25 cellular contexts compared by ENCODE assay signal in the genomic region with DNA sequence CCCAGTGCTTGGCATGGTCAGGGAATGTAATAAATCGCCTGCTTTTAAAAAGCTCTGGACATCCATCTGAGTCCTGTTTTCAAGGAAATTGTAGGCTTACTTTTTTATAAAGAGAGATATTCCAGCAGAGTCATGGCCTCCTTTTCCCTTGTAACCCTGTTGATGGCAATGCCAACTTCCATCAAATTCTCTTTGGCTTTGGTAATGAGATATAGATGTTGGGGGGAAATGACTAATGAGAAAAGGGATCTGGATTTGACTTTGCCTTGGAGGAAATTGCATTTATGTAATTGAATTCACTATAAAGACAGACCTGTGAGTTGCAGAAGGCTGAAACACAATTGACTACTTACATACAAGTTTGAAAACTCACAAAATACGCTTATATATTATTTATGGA.
"Had no signal": no experiment of that assay in that cellular context is flagged by ENCODE, and none has a peak within 500 bp of the region (broad histone marks: within the 10 kb centered on the region; RNA-seq: fewer than 3 reads in every experiment).

No MANE protein-coding gene starts in this region.

- H3K4me1 ChIP-seq: left ventricle myocardium inferior, neural progenitor cell, parathyroid adenoma, right atrium auricular region, right lobe of liver, transverse colon, upper lobe of left lung, vagina had no signal

- H3K27me3 Mint-ChIP-seq: progenitor cell of endocrine pancreas; stimulated activated naive CD8-positive, alpha-beta T cell treated with anti-CD3 and anti-CD28 coated beads, Interleukin-15, amount 100 ng/mL, for 72 hours had no signal

- H3K27ac ChIP-seq: left ventricle myocardium inferior, neural progenitor cell, neutrophil, parathyroid adenoma, right atrium auricular region, right lobe of liver, skin epidermis, transverse colon, upper lobe of left lung, vagina had no signal

- H2AFZ ChIP-seq: neural progenitor cell, parathyroid adenoma had no signal

- DNase-seq: immature natural killer cell; kidney; left ventricle myocardium inferior; naive B cell; natural killer cell; nephron progenitor cell; occipital lobe; right lobe of liver; stimulated activated CD4-positive, alpha-beta T cell treated with anti-CD3 and anti-CD28 coated beads, Interleukin-12 subunit alpha, Interleukin-12 subunit beta, amount 100 ng/mL, for 4 hours; stimulated activated CD4-positive, alpha-beta T cell treated with anti-CD3 and anti-CD28 coated beads, Interleukin-2, amount 100 ng/mL, for 24 hours; stimulated activated CD4-positive, alpha-beta T cell treated with anti-CD3 and anti-CD28 coated beads, Interleukin-4, amount 100 ng/mL, for 1 hour; stimulated activated naive CD4-positive, alpha-beta T cell; stimulated activated naive CD8-positive, alpha-beta T cell treated with anti-CD3 and anti-CD28 coated beads, Interleukin-15, amount 100 ng/mL, for 72 hours; transverse colon; upper lobe of left lung had no signal

- H3K4me3 Mint-ChIP-seq: immature natural killer cell; mesothelial cell of epicardium; naive B cell; natural killer cell; nephron progenitor cell; neural progenitor cell; stimulated activated naive CD8-positive, alpha-beta T cell treated with anti-CD3 and anti-CD28 coated beads, Interleukin-15, amount 100 ng/mL, for 72 hours had no signal

- H3K9me3 ChIP-seq: left ventricle myocardium inferior, neutrophil, right atrium auricular region, right lobe of liver, transverse colon, upper lobe of left lung, vagina had no signal

- H3K4me3 ChIP-seq: left ventricle myocardium inferior, lung, neural progenitor cell, right atrium auricular region, right lobe of liver, skin epidermis, transverse colon, upper lobe of left lung, vagina had no signal

- H3K36me3 ChIP-seq: left ventricle myocardium inferior, neural progenitor cell, neutrophil, right atrium auricular region, right lobe of liver, transverse colon, upper lobe of left lung, vagina had no signal

- H3K4me1 Mint-ChIP-seq: immature natural killer cell; mesothelial cell of epicardium; naive B cell; natural killer cell; nephron progenitor cell; neural progenitor cell; stimulated activated naive CD8-positive, alpha-beta T cell treated with anti-CD3 and anti-CD28 coated beads, Interleukin-15, amount 100 ng/mL, for 72 hours had no signal

- ATAC-seq: natural killer cell; right lobe of liver; stimulated activated naive CD8-positive, alpha-beta T cell treated with anti-CD3 and anti-CD28 coated beads, Interleukin-15, amount 100 ng/mL, for 72 hours had no signal

- H3K27me3 ChIP-seq: neural progenitor cell, neutrophil, right atrium auricular region, right lobe of liver, transverse colon, upper lobe of left lung, vagina had no signal

- H3K27ac Mint-ChIP-seq: immature natural killer cell; mesothelial cell of epicardium; naive B cell; natural killer cell; nephron progenitor cell; neural progenitor cell; progenitor cell of endocrine pancreas; stimulated activated naive CD8-positive, alpha-beta T cell treated with anti-CD3 and anti-CD28 coated beads, Interleukin-15, amount 100 ng/mL, for 72 hours had no signal

- H3K4me2 ChIP-seq: neural progenitor cell had no signal

- H3K79me2 ChIP-seq: parathyroid adenoma had no signal

- H3K9ac ChIP-seq: neural progenitor cell, parathyroid adenoma had no signal

- FAIRE-seq: islet of Langerhans, kidney had no signal
